ENCODE assay signal across 24 cellular contexts in the genomic region with DNA sequence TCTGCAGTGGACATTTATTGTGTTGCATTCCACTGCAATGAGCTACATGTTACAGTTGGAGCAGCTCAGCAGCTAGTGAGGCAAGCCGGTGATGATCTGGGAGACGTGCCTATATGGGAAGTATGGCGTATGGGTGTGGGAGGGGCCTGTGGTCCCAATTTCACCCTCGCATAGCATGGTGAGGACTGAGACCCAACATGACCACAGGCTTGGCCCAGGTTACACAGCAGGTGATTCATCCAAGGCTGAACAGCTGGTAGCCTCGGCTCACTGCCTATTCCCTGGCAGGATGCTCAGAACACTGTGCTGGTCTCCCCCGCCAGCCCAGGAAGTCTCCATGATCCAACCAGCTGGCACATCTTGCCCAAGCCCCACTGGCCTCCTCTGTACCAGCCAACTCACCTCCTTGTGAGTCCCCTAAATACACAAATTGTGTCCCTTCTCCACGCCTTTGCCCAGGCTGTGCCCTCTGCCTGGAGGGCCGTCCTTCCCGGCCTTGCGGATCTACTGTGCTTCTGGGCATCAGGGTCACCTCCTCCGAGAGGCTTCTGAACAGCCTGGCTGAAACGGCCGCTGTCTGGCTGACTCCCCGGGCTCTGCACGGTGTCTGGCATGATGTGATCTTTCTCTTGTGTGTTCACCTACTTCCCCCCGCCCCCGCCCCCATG.
DNase-seq lines count a peak whose midpoint lies in the region; ATAC-seq and TF ChIP-seq lines count a peak whose summit lies in the region.
"Had no signal": no experiment of that assay in that cellular context is flagged by ENCODE, and none has a peak within 500 bp of the region (broad histone marks: within the 10 kb centered on the region; RNA-seq: fewer than 3 reads in every experiment).

No MANE protein-coding gene starts in this region.

- no peak for TF ChIP-seq POLR2A in thyroid gland (IDR thresholded peaks at IDR 0.05)

- intact Hi-C loops in sciatic nerve (cut with DNase I): no loop called here
- intact Hi-C loops in thyroid gland (cut with DNase I): no loop called here

- H3K27me3 ChIP-seq in thyroid gland: no peaks in the 10 kb centered on the region

- WGBS in thyroid gland, 2 donors: 88 to 90% methylated on average over 17 of the region's 17 CpGs

- no peaks in the 10 kb centered on the region for H3K36me3 ChIP-seq in thyroid gland
- H3K36me3 ChIP-seq: suprapubic skin had no signal

- H3K9me3 ChIP-seq in thyroid gland: no peaks in the 10 kb centered on the region
- H3K9me3 ChIP-seq: suprapubic skin had no signal

- TF ChIP-seq CTCF in thyroid gland (IDR thresholded peaks at IDR 0.05): no peak

- DNase-seq in Daoy (ENCODE audit: low read depth): peak; percentile 86
- peak; percentile 47 for DNase-seq in NCI-H226
- peak; percentile 37 for DNase-seq in cerebellar cortex (ENCODE audit: low spot score)
- DNase-seq in sciatic nerve (ENCODE audit: low spot score): no peak
- no peak for DNase-seq in thyroid gland
- no peak for DNase-seq in NCI-H82 treated with DMSO at 0.1 percent for 48 hours (lab: John Stamatoyannopoulos, UW; ENCODE audit: unreplicated experiment)
- DNase-seq: activated CD4-positive, CD25-positive, alpha-beta regulatory T cell; activated CD8-positive, alpha-beta T cell treated with anti-CD3 and anti-CD28 coated beads, Interleukin-2, amount 10 ng/mL, durations not matched to agents 7 days and 5 days; activated naive CD4-positive, alpha-beta T cell treated with anti-CD3 and anti-CD28 coated beads, Interleukin-2, amount 10 ng/mL, durations not matched to agents 7 days and 5 days; activated T-cell treated with anti-CD3 and anti-CD28 coated beads, Interleukin-2, amount 50 U/mL, for 24 hours; anterior cingulate cortex; CD8-positive, alpha-beta T cell; cortex of kidney; DND-41; H7; hypothalamus; NCI-H1436 treated with DMSO at 0.1 percent for 48 hours; NCI-H774; OCI-M1 had no signal

- ATAC-seq in sciatic nerve (peak; percentile 22), GM21723 (IDR thresholded peaks at IDR 0.05; ENCODE audit: unreplicated experiment) (no peak), GM19452 (IDR thresholded peaks at IDR 0.05; ENCODE audit: unreplicated experiment) (no peak)
- ATAC-seq: activated CD8-positive, alpha-beta T cell treated with anti-CD3 and anti-CD28 coated beads, Interleukin-2, amount 10 ng/mL, durations not matched to agents 7 days and 5 days; CD8-positive, alpha-beta T cell; HepG2; natural killer cell treated with Interleukin-12 subunit alpha and Interleukin-12 subunit beta and Interleukin-15 and Interleukin-18, amount 100 ng/mL, for 72 hours had no signal

- H3K27ac ChIP-seq in thyroid gland: no peak overlapping the region
- H3K27ac ChIP-seq: suprapubic skin had no signal

- no peaks in the 10 kb centered on the region for H3K4me1 ChIP-seq in thyroid gland
- H3K4me1 ChIP-seq: suprapubic skin had no signal

- no peak overlapping the region for H3K4me3 ChIP-seq in thyroid gland (replicated peaks in 1 of 3)
- H3K4me3 ChIP-seq: suprapubic skin had no signal

Comparison
In these comparisons a context has a peak if more than half of its experiments do, and no peak if none do; other contexts are left out.
1. DNase-seq: peak in Daoy (single experiment), NCI-H226 (single experiment) and cerebellar cortex (single experiment); none in sciatic nerve (single experiment), thyroid gland (0 of 2) and NCI-H82 treated with DMSO at 0.1 percent for 48 hours (single experiment).